In genomic region chr2:69041214-69041613, GRCh38 we compare ENCODE assay signal across 25 cellular contexts. TPM values are rescaled to one million over a fixed set of nuclear protein-coding genes. Genes with fewer than 3 reads are reported as not detected.
A peak's percentile ranks its signal among the peaks of the same experiment; 100 is the strongest.
DNase-seq lines count a peak whose midpoint lies in the region; ATAC-seq, FAIRE-seq and TF ChIP-seq lines count a peak whose summit lies in the region.
"Had no signal": no experiment of that assay in that cellular context is flagged by ENCODE, and none has a peak within 500 bp of the region (broad histone marks: within the 10 kb centered on the region; RNA-seq: fewer than 3 reads in every experiment).

No MANE protein-coding gene starts in this region.

- intact Hi-C loops in HepG2 (cut with micrococcal nuclease; ENCODE audit: unreplicated experiment), result no loop called here
- intact Hi-C loops in right lobe of liver (cut with DNase I), result no loop called here
- intact Hi-C loops in left ventricle myocardium superior (cut with micrococcal nuclease), result no loop called here
- intact Hi-C loops in aorta (cut with DNase I), result no loop called here

- H2AFZ ChIP-seq in HepG2 (ENCODE audit: low read length), result no peak overlapping the region

- no peak for TF ChIP-seq RAD21 in HepG2 (CRISPR knock-in tag; IDR thresholded peaks at IDR 0.05)

- CTCF ChIA-PET in HepG2 (lab: Yijun Ruan, JAX; ENCODE audit: low intra/inter-chr PET ratio, low total read pairs), result no interaction called here

- H3K9ac ChIP-seq in HepG2 (ENCODE audit: insufficient read depth, low read depth, low read length), result no peak overlapping the region

- no peak for TF ChIP-seq EP300 in HepG2 (IDR thresholded peaks at IDR 0.05; ENCODE audit: low read depth in 2 of 2, low read length in 2 of 2)
- TF ChIP-seq EP300 in HepG2 (CRISPR knock-in tag; IDR thresholded peaks at IDR 0.05; ENCODE audit: borderline replicate concordance), result no peak

- FAIRE-seq in HepG2 (lab: Jason Lieb, UNC), result peak; percentile 4
- FAIRE-seq: A549, D721Med, GM19239, H54 had no signal

- H3K4me2 ChIP-seq in HepG2 (ENCODE audit: low read depth, low read length), result no peak overlapping the region
- H3K4me2 ChIP-seq: A549 had no signal

- H3K4me3 ChIP-seq in HepG2 (replicated peaks in 1 of 3; ENCODE audit: insufficient read depth in 1 of 3, low read depth in 2 of 3, low read length in 3 of 3), result no peak overlapping the region
- H3K4me3 ChIP-seq in right lobe of liver, result no peak overlapping the region
- no peak overlapping the region for H3K4me3 ChIP-seq in aorta (ENCODE audit: low read length in 2 of 2)
- H3K4me3 ChIP-seq: A549, MG63, Peyer's patch, SJSA1 had no signal

- H3K27ac ChIP-seq in HepG2 (ENCODE audit: extremely low read length, insufficient read depth, low read length) (no peak overlapping the region), right lobe of liver (no peak overlapping the region), aorta (ENCODE audit: low read depth in 1 of 2, low read length in 2 of 2) (peak overlapping the region in 1 of 2 donors; percentile 27)
- H3K27ac ChIP-seq: A549, Peyer's patch, SJSA1 had no signal

- no peaks in the 10 kb centered on the region for H3K27me3 ChIP-seq in HepG2 (ENCODE audit: control insufficient read depth in 1 of 2, insufficient read depth in 2 of 2, low read length in 2 of 2)
- H3K27me3 ChIP-seq in right lobe of liver, result no peaks in the 10 kb centered on the region
- no peaks in the 10 kb centered on the region for H3K27me3 ChIP-seq in aorta (ENCODE audit: control insufficient read depth in 1 of 2, insufficient read depth in 2 of 2, low read length in 1 of 2)
- H3K27me3 ChIP-seq: BE2C, MG63, Peyer's patch, SJSA1 had no signal

- TF ChIP-seq POLR2A in HepG2 (IDR thresholded peaks at IDR 0.05; ENCODE audit: insufficient read depth in 1 of 2, low read depth in 2 of 2, low read length in 2 of 2) (no peak), right lobe of liver (IDR thresholded peaks at IDR 0.05) (no peak)

- no peaks in the 10 kb centered on the region for H3K79me2 ChIP-seq in HepG2 (ENCODE audit: insufficient read depth, low read length)

- TF ChIP-seq CTCF in HepG2 (CRISPR knock-in tag; IDR thresholded peaks at IDR 0.05) (no peak), right lobe of liver (IDR thresholded peaks at IDR 0.05) (no peak)

- H3K4me1 ChIP-seq in HepG2 (ENCODE audit: insufficient read depth, low read length) (peaks cover 17% of the 10 kb centered on the region), right lobe of liver (peaks cover 0 to under 1% (median 0%) of the 10 kb centered on the region in 4 donors), aorta (ENCODE audit: control insufficient read depth in 1 of 2, insufficient read depth in 2 of 2, low read length in 2 of 2) (peaks cover 0 to 5% of the 10 kb centered on the region in 2 donors)
- H3K4me1 ChIP-seq: BE2C, Peyer's patch had no signal

- H3K9me3 ChIP-seq in HepG2 (ENCODE audit: low read length) (no peaks in the 10 kb centered on the region), right lobe of liver (no peaks in the 10 kb centered on the region), aorta (ENCODE audit: control insufficient read depth, low read length) (no peaks in the 10 kb centered on the region)
- H3K9me3 ChIP-seq: A549, BE2C, MG63, Peyer's patch, SJSA1 had no signal

- WGBS in HepG2 (ENCODE audit: low lambda C conversion rate), result 83% methylated on average over 4 of the region's 4 CpGs
- 83% methylated on average over 2 of the region's 4 CpGs for WGBS in right lobe of liver (ENCODE audit: insufficient coverage, low coverage, low lambda C conversion rate, missing lambda C conversion rate)
- 47 to 53% methylated on average over 4 of the region's 4 CpGs for WGBS in aorta, 2 donors

- in situ Hi-C loops in HepG2 (cut with HindIII; ENCODE audit: extremely low pct_ligation_motif_present, low pct_unique_long_range_greater_than_20kb), result no loop called here

- no peaks in the 10 kb centered on the region for H4K20me1 ChIP-seq in HepG2 (ENCODE audit: insufficient read depth, low read length)

- DNase-seq in HepG2 (ENCODE audit: low spot score), result no peak
- no peak for DNase-seq in right lobe of liver
- peak; percentile 56 for DNase-seq in fibroblast of gingiva (ENCODE audit: low read depth)
- no peak for DNase-seq in left ventricle myocardium superior
- DNase-seq in aorta, result no peak
- DNase-seq in NCI-H345 (lab: John Stamatoyannopoulos, UW), result no peak
- DNase-seq in NCI-H748 treated with DMSO at 0.1 percent for 48 hours (lab: John Stamatoyannopoulos, UW), result no peak
- DNase-seq: BE2C; DMS53; GDM1; Kasumi-1; MG63; NCI-H1417; NCI-H1694 treated with DMSO at 0.1 percent for 48 hours; NCI-H2081 treated with DMSO at 0.1 percent for 48 hours; NCI-H2171 treated with DMSO at 0.1 percent for 48 hours; NCI-H69; NK-92 treated with Interleukin-12 subunit alpha and Interleukin-12 subunit beta, amount 100 ng/mL, for 24 hours; Peyer's patch had no signal

- POLR2A ChIA-PET in HepG2 (lab: Yijun Ruan, JAX), result no interaction called here

- no TSS peak for BruUV-seq in HepG2 (replicated peaks; lab: Mats Ljungman, UMichigan)

- H3K36me3 ChIP-seq in HepG2 (replicated peaks in 1 of 2; ENCODE audit: control insufficient read depth in 1 of 2, insufficient read depth in 2 of 2, low read length in 2 of 2) (peaks cover 0 to 3% of the 10 kb centered on the region in 2 experiments; a peak in 1 of 5 replicates), right lobe of liver (no peaks in the 10 kb centered on the region), aorta (ENCODE audit: control insufficient read depth in 1 of 2, insufficient read depth in 2 of 2, low read length in 1 of 2) (peaks cover 6 to 7% of the 10 kb centered on the region in 2 donors)
- H3K36me3 ChIP-seq: BE2C, Peyer's patch had no signal

- no peak for ATAC-seq in HepG2
- ATAC-seq in right lobe of liver, result no peak
- ATAC-seq in left ventricle myocardium superior, result peak; percentile 95
- ATAC-seq in aorta (ENCODE audit: low FRiP score), result peak; percentile 70
- ATAC-seq in HG03469 (IDR thresholded peaks at IDR 0.05; ENCODE audit: unreplicated experiment), result no peak
- ATAC-seq: A549 had no signal

TF ChIP-seq in HepG2, 621 proteins besides CTCF, POLR2A, EP300 and RAD21 (continues in another document):
- TF ChIP-seq SKIL (CRISPR knock-in tag; IDR thresholded peaks at IDR 0.05; ENCODE audit: borderline replicate concordance) (no peak), MZF1 (CRISPR knock-in tag; IDR thresholded peaks at IDR 0.05; ENCODE audit: borderline replicate concordance) (no peak), DMTF1 (CRISPR knock-in tag; IDR thresholded peaks at IDR 0.05) (no peak)

RNA-seq across cellular contexts. Expression of gene ANTXR1, which starts 28.2 kb away (rescaled TPM):
- 9.2 and 12.7 TPM in 2 replicates for total RNA-seq in HepG2 (2016; rRNA removed; fragmentation: Illumina TruSeq; extraction: Trizol)
- total RNA-seq in HepG2 (2016; cell fraction: cytosol; rRNA removed; fragmentation: Illumina TruSeq; extraction: Trizol; ENCODE audit: low read depth), result 1.9 and 2.4 TPM in 2 replicates
- 7.7 and 13.3 TPM in 2 replicates for total RNA-seq in HepG2 (2016; cell fraction: insoluble cytoplasmic fraction; rRNA removed; fragmentation: Illumina TruSeq; extraction: Trizol)
- 8.7 TPM in 2 replicates for total RNA-seq in HepG2 (2016; cell fraction: membrane; rRNA removed; fragmentation: Illumina TruSeq; extraction: Trizol)
- total RNA-seq in HepG2 (2016; cell fraction: nucleus; rRNA removed; fragmentation: Illumina TruSeq; extraction: Trizol), result 25.0 and 27.3 TPM in 2 replicates
- polyA plus RNA-seq in HepG2 (2011; rRNA removed), result 3.6 and 4.5 TPM in 2 replicates
- 2.8 and 3.6 TPM in 2 replicates for polyA plus RNA-seq in HepG2 (2011; cell fraction: cytosol; rRNA removed)
- polyA plus RNA-seq in HepG2 (2011; cell fraction: nucleus; rRNA removed), result 4.9 and 6.2 TPM in 2 replicates
- polyA plus RNA-seq in HepG2 (2012), result 5.4 and 5.7 TPM in 2 replicates
- 2.8 TPM in 2 replicates for polyA plus RNA-seq in HepG2 (2016; cell fraction: cytosol; fragmentation: Illumina TruSeq; extraction: Trizol; ENCODE audit: low read depth)
- polyA plus RNA-seq in HepG2 (2016; cell fraction: insoluble cytoplasmic fraction; fragmentation: Illumina TruSeq; extraction: Trizol; ENCODE audit: low read depth), result 13.7 and 15.0 TPM in 2 replicates
- polyA plus RNA-seq in HepG2 (2016; cell fraction: membrane; fragmentation: Illumina TruSeq; extraction: Trizol; ENCODE audit: low read depth), result 7.6 and 7.7 TPM in 2 replicates
- 30.8 and 33.8 TPM in 2 replicates for polyA plus RNA-seq in HepG2 (2016; cell fraction: nucleus; fragmentation: Illumina TruSeq; extraction: Trizol; ENCODE audit: insufficient read depth, low read depth)
- polyA minus RNA-seq in HepG2 (2011; rRNA and poly(A)+ RNA removed; ENCODE audit: low replicate concordance), result 9.6 and 50.4 TPM in 2 replicates
- polyA minus RNA-seq in HepG2 (2011; cell fraction: cytosol; rRNA and poly(A)+ RNA removed), result 5.2 and 6.2 TPM in 2 replicates
- 12.5 and 14.8 TPM in 2 replicates for polyA minus RNA-seq in HepG2 (2011; cell fraction: nucleus; rRNA and poly(A)+ RNA removed)
- total RNA-seq in right lobe of liver, result 1 to 10 TPM; 1.1 to 4.1 (median 2.9) TPM
- 28.9 TPM for total RNA-seq in left ventricle myocardium superior
- 100 to 1,000 TPM; 181 to 358 TPM for total RNA-seq in aorta
- 100 to 1,000 TPM; 136 to 139 TPM for polyA plus RNA-seq in aorta

Comparison
In these comparisons a context has a peak if more than half of its experiments do, and no peak if none do; other contexts are left out.
1. ATAC-seq: peak in left ventricle myocardium superior (single experiment) and aorta (single experiment); none in HepG2 (single experiment), right lobe of liver (0 of 4) and HG03469 (single experiment).